Comparison of ENCODE assay signal across 8 cellular contexts in genomic region chr11:117328414-117329010, GRCh38. TPM values are rescaled to one million over a fixed set of nuclear protein-coding genes. Genes with fewer than 3 reads are reported as not detected.
DNase-seq lines count a peak whose midpoint lies in the region; ATAC-seq and TF ChIP-seq lines count a peak whose summit lies in the region.

No MANE protein-coding gene starts in this region.

- H3K4me3 ChIP-seq in IMR-90 (ENCODE audit: insufficient read depth, low read depth, low read length) (peak overlapping the region; percentile 62), parathyroid adenoma (ENCODE audit: low read depth, low read length) (peak overlapping the region; percentile 77)

- H4K5ac ChIP-seq in IMR-90 (ENCODE audit: low read depth, low read length): no peak overlapping the region

- CTCF ChIA-PET in IMR-90 (lab: Yijun Ruan, JAX): interaction anchor here (0.6 kb wide), 1 partner anchor 9 kb away, joined by 7 read pairs; no protein-coding TSS in a partner anchor

- ATAC-seq in Right ventricle myocardium inferior (peak; percentile 71), IMR-90 (ENCODE audit: low read depth) (peak; percentile 36), foreskin keratinocyte (peak; percentile 25)

- H3K18ac ChIP-seq in IMR-90 (ENCODE audit: low read depth, low read length): no peak overlapping the region

- peak overlapping the region; percentile 87 for H3K23ac ChIP-seq in IMR-90 (ENCODE audit: low read depth, low read length)

- TF ChIP-seq POLR2A in IMR-90 (IDR thresholded peaks at IDR 0.05; ENCODE audit: low read depth, low read length): no peak; the same call in 1 of the 2 replicates

- in situ Hi-C loops in IMR-90 (cut with MboI; ENCODE audit: low sequenced_read_pairs): no loop called here

- H3K4me1 ChIP-seq in IMR-90 (ENCODE audit: control insufficient read depth, insufficient read depth, low read length) (peaks cover 6% of the 10 kb centered on the region), foreskin keratinocyte (peaks cover 6% of the 10 kb centered on the region), parathyroid adenoma (no peaks in the 10 kb centered on the region)

- H3K79me1 ChIP-seq in IMR-90 (ENCODE audit: low read depth in 1 of 2, low read length in 2 of 2): peaks cover 21 to 42% of the 10 kb centered on the region in 2 experiments

- peak overlapping the region; percentile 63 for H3K56ac ChIP-seq in IMR-90 (ENCODE audit: extremely low read depth, insufficient read depth, low read length)

- H3K9ac ChIP-seq in IMR-90 (ENCODE audit: low read depth, low read length) (peak overlapping the region; percentile 81), parathyroid adenoma (peak overlapping the region; percentile 28)

- no peaks in the 10 kb centered on the region for H3K79me2 ChIP-seq in parathyroid adenoma

- intact Hi-C loops in Right ventricle myocardium inferior (cut with DNase I) (loop anchor here (5.0 kb wide), 1 partner anchor 231 kb away; the partner anchor contains the start of gene SIK3), cardiac septum (cut with DNase I) (no loop called here), IMR-90 (cut with micrococcal nuclease) (no loop called here)

- POLR2A ChIA-PET in IMR-90 (lab: Charles Lee; ENCODE audit: unreplicated experiment): no interaction called here

- TF ChIP-seq CTCF in IMR-90 (conservative IDR thresholded peaks at IDR 0.05; ENCODE audit: low read depth, low read length) (no peak), foreskin keratinocyte (conservative IDR thresholded peaks at IDR 0.05) (no peak), parathyroid adenoma (IDR thresholded peaks at IDR 0.05) (no peak)

- H3K36me3 ChIP-seq in IMR-90 (ENCODE audit: control insufficient read depth, insufficient read depth, low read length) (no peaks in the 10 kb centered on the region), parathyroid adenoma (ENCODE audit: control insufficient read depth, insufficient read depth, low read length) (no peaks in the 10 kb centered on the region)

- peak overlapping the region; percentile 94 for H2AFZ ChIP-seq in IMR-90 (replicated peaks; ENCODE audit: low read length, poor library complexity)
- H2AFZ ChIP-seq in parathyroid adenoma: peak overlapping the region; percentile 95

- peak overlapping the region; percentile 7 to 23; a peak in 2 of 4 replicates for H4K8ac ChIP-seq in IMR-90 (ENCODE audit: low read depth in 2 of 2, low read length in 2 of 2)

- peak overlapping the region; percentile 55 for H3K14ac ChIP-seq in IMR-90 (replicated peaks; ENCODE audit: low read depth, low read length)

- no peak for TF ChIP-seq RAD21 in IMR-90 (IDR thresholded peaks at IDR 0.05; ENCODE audit: low read length)

- no peak overlapping the region for H2BK15ac ChIP-seq in IMR-90 (ENCODE audit: low read depth, low read length)

- no peak overlapping the region for H2BK20ac ChIP-seq in IMR-90 (ENCODE audit: low read depth, low read length)

- H3K4me2 ChIP-seq in IMR-90 (ENCODE audit: low read depth, low read length): peak overlapping the region; percentile 76
- peak overlapping the region; percentile 50 for H3K4me2 ChIP-seq in parathyroid adenoma (ENCODE audit: low read length)

- H3K9me1 ChIP-seq in IMR-90 (ENCODE audit: insufficient read depth, low read length): peaks cover 10% of the 10 kb centered on the region

- no peaks in the 10 kb centered on the region for H4K20me1 ChIP-seq in IMR-90 (ENCODE audit: insufficient read depth, low read length)

- 2% methylated on average over 11 of the region's 15 CpGs; no CpG with 5 or more reads in 1 of the 2 experiments for WGBS in IMR-90 (ENCODE audit: extremely low coverage in 2 of 2, insufficient read length in 1 of 2), 2 experiments

- peak overlapping the region; percentile 64 for H3K4ac ChIP-seq in IMR-90 (ENCODE audit: low read depth, low read length)

- peak overlapping the region; percentile 35 for H4K91ac ChIP-seq in IMR-90 (ENCODE audit: insufficient read depth, low read depth, low read length)

- H2BK5ac ChIP-seq in IMR-90 (ENCODE audit: low read depth, low read length, poor library complexity, severe bottlenecking): peak overlapping the region; percentile 18

- no peaks in the 10 kb centered on the region for H3K9me3 ChIP-seq in IMR-90 (ENCODE audit: control insufficient read depth, insufficient read depth, low read length)
- no peaks in the 10 kb centered on the region for H3K9me3 ChIP-seq in parathyroid adenoma (ENCODE audit: control insufficient read depth, low read length)

- H3K27ac ChIP-seq in IMR-90 (ENCODE audit: insufficient read depth, low read length) (peak overlapping the region; percentile 69), foreskin keratinocyte (peak overlapping the region; percentile 50), parathyroid adenoma (peak overlapping the region; percentile 76)

- H2AK9ac ChIP-seq in IMR-90 (replicated peaks; ENCODE audit: low read depth, low read length, poor library complexity): peak overlapping the region; percentile 18

- BruUV-seq in IMR-90 (replicated peaks; lab: Mats Ljungman, UMichigan): TSS peak; percentile 53

- no peak overlapping the region for H2BK120ac ChIP-seq in IMR-90 (ENCODE audit: low read depth, low read length)

- dilution Hi-C loops in IMR-90 (cut with HindIII; ENCODE audit: low sequenced_read_pairs, unreplicated experiment): no loop called here

- DNase-seq in Right ventricle myocardium inferior (ENCODE audit: missing footprints) (no peak), cardiac septum (ENCODE audit: low spot score) (no peak), IMR-90 (peak; percentile 58), UCSD-AML1 (lab: John Stamatoyannopoulos, UW; ENCODE audit: unreplicated experiment) (peak; percentile 35), foreskin keratinocyte (peak in 1 of 2 donors; percentile 35), HK-2 (ENCODE audit: unreplicated experiment) (no peak), T1000 (lab: John Stamatoyannopoulos, UW) (no peak)

- H3K27me3 ChIP-seq in IMR-90 (ENCODE audit: control insufficient read depth, insufficient read depth, low read length): no peaks in the 10 kb centered on the region
- H3K27me3 ChIP-seq in foreskin keratinocyte: no peaks in the 10 kb centered on the region
- no peaks in the 10 kb centered on the region for H3K27me3 ChIP-seq in parathyroid adenoma (ENCODE audit: control insufficient read depth, insufficient read depth, low read length)

- peak overlapping the region; percentile 39 for H2AK5ac ChIP-seq in IMR-90 (ENCODE audit: low read depth, low read length)

TF ChIP-seq in IMR-90, 13 proteins besides CTCF, POLR2A, EP300 and RAD21:
- peak; percentile 19; the same call in 1 of the 2 replicates for TF ChIP-seq CEBPB (IDR thresholded peaks at IDR 0.05; ENCODE audit: low read depth, low read length)
- TF ChIP-seq MXI1 (IDR thresholded peaks at IDR 0.05; ENCODE audit: borderline replicate concordance, low read depth, low read length): 0 out of 2 replicates have a peak, but pooled peaks have one; percentile 16
- TF ChIP-seq NFE2L2 (IDR thresholded peaks at IDR 0.05; ENCODE audit: low read depth, low read length): no peak
TF ChIP-seq in IMR-90: peak in this region for 2.

RNA-seq across cellular contexts. Expression of gene CEP164, which starts 0.9 kb away (rescaled TPM):
- total RNA-seq in Right ventricle myocardium inferior: 4.7 TPM
- 9.9 TPM for total RNA-seq in cardiac septum
- 23.6 and 26.9 TPM in 2 replicates for total RNA-seq in IMR-90 (2012; rRNA removed)
- polyA plus RNA-seq in IMR-90 (2012; rRNA removed): 20.0 and 23.3 TPM in 2 replicates
- polyA plus RNA-seq in IMR-90 (2012; cell fraction: cytosol; rRNA removed): 13.6 and 13.7 TPM in 2 replicates
- polyA plus RNA-seq in IMR-90 (2012; cell fraction: nucleus; rRNA removed; ENCODE audit: low replicate concordance): 90.9 and 107 TPM in 2 replicates
- 24.6 and 24.7 TPM in 2 replicates for total RNA-seq in foreskin keratinocyte
- 10.1 and 10.5 TPM in 2 replicates for polyA plus RNA-seq in foreskin keratinocyte

RNA-seq across cellular contexts. Expression of gene BACE1, which starts 12.5 kb away (rescaled TPM):
- total RNA-seq in Right ventricle myocardium inferior (10.7 TPM), cardiac septum (15.7 TPM), IMR-90 (2012; rRNA removed) (27.6 and 29.2 TPM in 2 replicates), foreskin keratinocyte (11.8 and 12.3 TPM in 2 replicates)
- polyA plus RNA-seq in IMR-90 (2012; rRNA removed) (42.4 and 50.6 TPM in 2 replicates), foreskin keratinocyte (6.1 and 6.6 TPM in 2 replicates)
- 13.6 and 47.9 TPM in 2 replicates for polyA plus RNA-seq in IMR-90 (2012; cell fraction: cytosol; rRNA removed)
- 50.1 and 67.0 TPM in 2 replicates for polyA plus RNA-seq in IMR-90 (2012; cell fraction: nucleus; rRNA removed; ENCODE audit: low replicate concordance)

RNA-seq across cellular contexts. Expression of gene BACE1-AS, which starts 37.4 kb away (rescaled TPM):
- total RNA-seq in Right ventricle myocardium inferior (7.7 TPM), cardiac septum (9.2 TPM), IMR-90 (2012; rRNA removed) (2.5 and 2.7 TPM in 2 replicates), foreskin keratinocyte (3.6 and 3.9 TPM in 2 replicates)
- polyA plus RNA-seq in IMR-90 (2012; rRNA removed) (2.4 and 2.9 TPM in 2 replicates), foreskin keratinocyte (2.9 and 3.4 TPM in 2 replicates)
- 0.60 and 0.93 TPM in 2 replicates for polyA plus RNA-seq in IMR-90 (2012; cell fraction: cytosol; rRNA removed)
- 3.3 and 9.6 TPM in 2 replicates for polyA plus RNA-seq in IMR-90 (2012; cell fraction: nucleus; rRNA removed; ENCODE audit: low replicate concordance)

Comparison
In these comparisons a context has a peak if more than half of its experiments do, and no peak if none do; other contexts are left out.
1. DNase-seq: peak in IMR-90 (single experiment) and UCSD-AML1 (single experiment); none in Right ventricle myocardium inferior (single experiment), cardiac septum (single experiment), HK-2 (single experiment) and T1000 (single experiment).
2. Peak in every context shown above with its lines, with median percentiles within 50 percentile points of each other: ATAC-seq and H3K27ac ChIP-seq.